ENCODE assay signal across 22 cellular contexts in genomic region chr14:51165415-51165814, GRCh38.
"Had no signal": no experiment of that assay in that cellular context is flagged by ENCODE, and none has a peak within 500 bp of the region (broad histone marks: within the 10 kb centered on the region; RNA-seq: fewer than 3 reads in every experiment).

No MANE protein-coding gene starts in this region.

- H3K27me3 ChIP-seq: right atrium auricular region, testis, tibial artery had no signal

- DNase-seq: effector CD8-positive, alpha-beta T cell; endodermal cell; foreskin melanocyte; hypothalamus; immature natural killer cell; left ventricle myocardium superior; lower lobe of right lung; mucosa of descending colon; naive B cell; stimulated activated CD4-positive, alpha-beta T cell treated with anti-CD3 and anti-CD28 coated beads, Interleukin-2, amount 100 ng/mL, for 24 hours; stimulated activated CD4-positive, alpha-beta T cell treated with anti-CD3 and anti-CD28 coated beads, Interleukin-4, amount 100 ng/mL, for 24 hours; stimulated activated naive CD4-positive, alpha-beta T cell treated with Interleukin-2 at 50 U/mL for 16 hours; substantia nigra; testis; tibial artery had no signal

- ATAC-seq: esophagus mucosa; left ventricle myocardium superior; lower lobe of right lung; mucosa of descending colon; natural killer cell treated with Interleukin-12 subunit alpha and Interleukin-12 subunit beta and Interleukin-15 and Interleukin-18, amount 100 ng/mL, for 72 hours; sciatic nerve; stimulated activated effector memory CD8-positive, alpha-beta T cell treated with anti-CD3 and anti-CD28 coated beads, Interleukin-12 subunit alpha, Interleukin-12 subunit beta, amount 100 ng/mL, for 72 hours had no signal

- H3K36me3 ChIP-seq: lower lobe of right lung, prostate gland, right atrium auricular region, tibial artery had no signal

- H3K4me1 ChIP-seq: lower lobe of right lung, prostate gland, right atrium auricular region had no signal

- H3K4me3 ChIP-seq: lower lobe of right lung, mucosa of descending colon, prostate gland, right atrium auricular region, testis, tibial artery had no signal

- H3K27ac ChIP-seq: epithelial cell of prostate, lower lobe of right lung, prostate gland, right atrium auricular region, testis, tibial artery had no signal

- H3K9me3 ChIP-seq: lower lobe of right lung, mucosa of descending colon, prostate gland, right atrium auricular region, testis, tibial artery had no signal
